Comparison of ENCODE assay signal across 19 cellular contexts in genomic region chr7:44772867-44773266, GRCh38. TPM values are rescaled to one million over a fixed set of nuclear protein-coding genes. Genes with fewer than 3 reads are reported as not detected.
DNase-seq lines count a peak whose midpoint lies in the region; ATAC-seq and TF ChIP-seq lines count a peak whose summit lies in the region.
"Had no signal": no experiment of that assay in that cellular context is flagged by ENCODE, and none has a peak within 500 bp of the region (broad histone marks: within the 10 kb centered on the region; RNA-seq: fewer than 3 reads in every experiment).

No MANE protein-coding gene starts in this region.

- H4K5ac ChIP-seq in H9 (ENCODE audit: insufficient read length, low read depth, low read length), result no peak overlapping the region
- no peak overlapping the region for H4K5ac ChIP-seq in mesendoderm (ENCODE audit: low read length)

- H3K27ac Mint-ChIP-seq in H9 (no peak overlapping the region), WTC11 (no peak overlapping the region)
- H3K27ac Mint-ChIP-seq: activated T-cell treated with anti-CD3 and anti-CD28 coated beads, Interleukin-2, amount 50 U/mL, for 24 hours had no signal

- H2BK5ac ChIP-seq in H9 (ENCODE audit: insufficient read length, low read length) (no peak overlapping the region), mesendoderm (ENCODE audit: low read length) (no peak overlapping the region)

- no peak overlapping the region for H3K4ac ChIP-seq in H9 (ENCODE audit: low read depth, low read length)
- no peak overlapping the region for H3K4ac ChIP-seq in mesendoderm (ENCODE audit: low read depth, low read length)

- H3K36me3 ChIP-seq in mesendoderm (ENCODE audit: control insufficient read depth, insufficient read depth, low read length) (no peaks in the 10 kb centered on the region), psoas muscle (ENCODE audit: insufficient read depth in 1 of 2, low read depth in 1 of 2) (no peaks in the 10 kb centered on the region)
- H3K36me3 ChIP-seq: MG63 had no signal

- H3K36me3 Mint-ChIP-seq in H9 (ENCODE audit: insufficient read depth in 1 of 3, low read depth in 3 of 3) (peaks cover under 1 to 15% (median 14%) of the 10 kb centered on the region in 3 experiments; a peak in 6 of 7 replicates), WTC11 (peaks cover 4% of the 10 kb centered on the region)

- H2BK15ac ChIP-seq in H9 (ENCODE audit: low read depth, low read length), result no peak overlapping the region
- no peak overlapping the region for H2BK15ac ChIP-seq in mesendoderm (replicated peaks; ENCODE audit: low read depth)

- peaks cover 8% of the 10 kb centered on the region for H3K27me3 Mint-ChIP-seq in H9 (ENCODE audit: low read depth)
- H3K27me3 Mint-ChIP-seq in WTC11 (ENCODE audit: low read depth), result no peaks in the 10 kb centered on the region
- H3K27me3 Mint-ChIP-seq: activated T-cell treated with anti-CD3 and anti-CD28 coated beads, Interleukin-2, amount 50 U/mL, for 24 hours had no signal

- no CpG with 5 or more reads among the region's 10 CpGs for WGBS in H9 (ENCODE audit: extremely low coverage, insufficient read length, low lambda C conversion rate)
- no CpG with 5 or more reads among the region's 10 CpGs for WGBS in mesendoderm (ENCODE audit: extremely low coverage, insufficient coverage, low lambda C conversion rate)
- 60 to 78% (median 67%) methylated on average over 10 of the region's 10 CpGs for WGBS in psoas muscle, 3 donors

- H3K4me3 ChIP-seq in mesendoderm (ENCODE audit: low read length) (no peak overlapping the region), psoas muscle (no peak overlapping the region)
- H3K4me3 ChIP-seq: MG63, PC-9 had no signal

- H4K8ac ChIP-seq in H9 (replicated peaks; ENCODE audit: insufficient read length, low read depth, low read length), result no peak overlapping the region
- H4K8ac ChIP-seq in mesendoderm (ENCODE audit: low read depth, low read length), result no peak overlapping the region

- H3K79me1 ChIP-seq in H9 (ENCODE audit: insufficient read depth, low read depth, low read length, poor library complexity, severe bottlenecking) (no peaks in the 10 kb centered on the region), mesendoderm (ENCODE audit: low read length) (no peaks in the 10 kb centered on the region)

- no peaks in the 10 kb centered on the region for H3K23me2 ChIP-seq in H9 (ENCODE audit: insufficient read length, low read depth, low read length, poor library complexity, severe bottlenecking)

- intact Hi-C loops in psoas muscle (cut with DNase I), result no loop called here

- H3K4me3 Mint-ChIP-seq in H9 (no peak overlapping the region), WTC11 (no peak overlapping the region)
- H3K4me3 Mint-ChIP-seq: activated T-cell treated with anti-CD3 and anti-CD28 coated beads, Interleukin-2, amount 50 U/mL, for 24 hours had no signal

- no peak overlapping the region for H3K4me2 ChIP-seq in H9 (ENCODE audit: insufficient read depth, insufficient read length, low read length)
- no peak overlapping the region for H3K4me2 ChIP-seq in mesendoderm (ENCODE audit: low read length)
- H3K4me2 ChIP-seq: PC-9 had no signal

- H3K14ac ChIP-seq in H9 (ENCODE audit: insufficient read depth, low read length), result no peak overlapping the region

- H3K56ac ChIP-seq in H9 (ENCODE audit: insufficient read length, low read depth, low read length), result no peak overlapping the region
- no peak overlapping the region for H3K56ac ChIP-seq in mesendoderm (ENCODE audit: low read length)

- no peak overlapping the region for H2BK20ac ChIP-seq in H9 (ENCODE audit: low read depth, low read length, poor library complexity, severe bottlenecking)

- H3K18ac ChIP-seq in H9 (ENCODE audit: insufficient read length, low read depth, low read length) (no peak overlapping the region), mesendoderm (ENCODE audit: low read length) (no peak overlapping the region)

- no peaks in the 10 kb centered on the region for H4K20me1 ChIP-seq in H9 (ENCODE audit: control insufficient read depth, insufficient read depth, insufficient read length)

- H3K23ac ChIP-seq in H9 (ENCODE audit: insufficient read length, low read depth, low read length), result no peak overlapping the region
- no peak overlapping the region for H3K23ac ChIP-seq in mesendoderm (ENCODE audit: low read length)

- H2BK12ac ChIP-seq in H9 (ENCODE audit: insufficient read length, low read depth, low read length), result no peak overlapping the region

- H3K9me3 ChIP-seq in H9 (ENCODE audit: control insufficient read depth, low read depth, low read length), result no peaks in the 10 kb centered on the region
- H3K9me3 ChIP-seq in psoas muscle, result no peaks in the 10 kb centered on the region
- H3K9me3 ChIP-seq: MG63, neutrophil had no signal

- H3K4me1 ChIP-seq in H9 (ENCODE audit: insufficient read depth, low read length) (no peaks in the 10 kb centered on the region), mesendoderm (ENCODE audit: control insufficient read depth, low read depth, low read length) (no peaks in the 10 kb centered on the region), psoas muscle (peaks cover 30% of the 10 kb centered on the region)

- H3K9ac ChIP-seq in H9 (ENCODE audit: extremely low read depth, insufficient read length, low read length), result no peak overlapping the region
- H3K9ac ChIP-seq in mesendoderm (ENCODE audit: low read length), result no peak overlapping the region

- DNase-seq in NCI-H526 (lab: John Stamatoyannopoulos, UW) (peak; percentile 29 to 41), NCI-H526 treated with DMSO at 0.1 percent for 48 hours (lab: John Stamatoyannopoulos, UW) (no peak), H9 (peak; percentile 56), WTC11 (ENCODE audit: low spot score) (no peak), mesendoderm (peak; percentile 59), GOT3 (lab: John Stamatoyannopoulos, UW) (no peak), psoas muscle (no peak)
- DNase-seq: activated CD4-positive, CD25-positive, alpha-beta regulatory T cell treated with anti-CD3 and anti-CD28 coated beads, Interleukin-2, amount 50 U/mL, for 72 hours; activated T-cell treated with anti-CD3 and anti-CD28 coated beads, Interleukin-2, amount 50 U/mL, for 24 hours; cerebellar nuclear complex; DND-41; head of caudate nucleus; mesenchymal stem cell; MG63; NCI-H2171; SHP77 treated with DMSO at 0.1 percent for 48 hours had no signal

- no peak overlapping the region for H3K27ac ChIP-seq in H9 (ENCODE audit: insufficient read length, low read depth, low read length)
- no peak overlapping the region for H3K27ac ChIP-seq in mesendoderm (ENCODE audit: low read depth, low read length)
- no peak overlapping the region for H3K27ac ChIP-seq in psoas muscle
- H3K27ac ChIP-seq: neutrophil, PC-9 had no signal

- H3K27me3 ChIP-seq in H9 (ENCODE audit: insufficient read depth, low read length), result no peaks in the 10 kb centered on the region
- H3K27me3 ChIP-seq in mesendoderm (ENCODE audit: insufficient read depth, low read length, poor library complexity), result no peaks in the 10 kb centered on the region
- H3K27me3 ChIP-seq in psoas muscle (ENCODE audit: insufficient read depth in 3 of 3, low read length in 2 of 3), result no peaks in the 10 kb centered on the region
- H3K27me3 ChIP-seq: MG63 had no signal

- ATAC-seq in WTC11, result peak; percentile 65
- no peak for ATAC-seq in psoas muscle
- no peak for ATAC-seq in GM21515 (IDR thresholded peaks at IDR 0.05; ENCODE audit: unreplicated experiment)

- H2AFZ ChIP-seq in H9 (ENCODE audit: low read length), result no peak overlapping the region
- H2AFZ ChIP-seq: PC-9 had no signal

- peak; percentile 48; the same call in 2 of the 3 replicates for TF ChIP-seq CTCF in H9 (conservative IDR thresholded peaks at IDR 0.05)
- no peak for TF ChIP-seq CTCF in WTC11 (IDR thresholded peaks at IDR 0.05)
- no peak for TF ChIP-seq CTCF in psoas muscle (IDR thresholded peaks at IDR 0.05)

- POLR2A ChIA-PET in WTC11 (lab: Charles Lee), result interaction anchor here (0.6 to 1.0 kb wide), 3 partner anchors 32 to 71 kb away, joined by 3 to 5 read pairs (median 3); no protein-coding TSS in a partner anchor

- CTCF ChIA-PET in WTC11 (lab: Charles Lee), result interaction anchor here (0.9 to 1.1 kb wide), 2 partner anchors 11 to 86 kb away, joined by 3 read pairs; no protein-coding TSS in a partner anchor

- H2AK5ac ChIP-seq in H9 (ENCODE audit: insufficient read length, low read length), result no peak overlapping the region
- no peak overlapping the region for H2AK5ac ChIP-seq in mesendoderm (ENCODE audit: low read length)

- peaks cover 0 to 4% of the 10 kb centered on the region in 2 experiments; a peak in 1 of 5 replicates for H3K9me3 Mint-ChIP-seq in H9
- no peaks in the 10 kb centered on the region for H3K9me3 Mint-ChIP-seq in WTC11
- H3K9me3 Mint-ChIP-seq: activated T-cell treated with anti-CD3 and anti-CD28 coated beads, Interleukin-2, amount 50 U/mL, for 24 hours had no signal

- H3T11ph ChIP-seq in H9 (ENCODE audit: low read length), result no peak overlapping the region

- H4K91ac ChIP-seq in H9 (ENCODE audit: insufficient read length, low read depth, low read length), result no peak overlapping the region

- no peaks in the 10 kb centered on the region for H3K79me2 ChIP-seq in H9 (ENCODE audit: insufficient read depth, low read length)
- no peaks in the 10 kb centered on the region for H3K79me2 ChIP-seq in mesendoderm (ENCODE audit: control insufficient read depth, insufficient read depth, low read length)

- no peak overlapping the region for H2BK120ac ChIP-seq in H9 (ENCODE audit: low read depth, low read length, poor library complexity, severe bottlenecking)
- H2BK120ac ChIP-seq in mesendoderm (ENCODE audit: low read depth, low read length), result no peak overlapping the region

- H3K4me1 Mint-ChIP-seq in H9, result peaks cover 11 to 12% of the 10 kb centered on the region in 2 experiments
- H3K4me1 Mint-ChIP-seq in WTC11, result peaks cover 18% of the 10 kb centered on the region

RNA-seq across cellular contexts. Expression of gene PPIA, which starts 23.6 kb away (rescaled TPM):
- total RNA-seq in H9 (2021), result 2,409 and 2,440 TPM in 2 replicates
- total RNA-seq in WTC11 (2021), result 2,465 to 2,581 TPM (median 2,516 TPM) in 3 replicates
- polyA plus RNA-seq in mesendoderm (2013, experiment 1 of 2), result 3,157 TPM
- 3,156 TPM for polyA plus RNA-seq in mesendoderm (2013, experiment 2 of 2)
- total RNA-seq in psoas muscle, result 100 to 1,000 TPM; 251 to 725 (median 513) TPM
- polyA plus RNA-seq in psoas muscle, result 1,000 to 10,000 TPM; 1,071 to 3,448 (median 1,168) TPM

RNA-seq across cellular contexts. Expression of gene ZMIZ2, which starts 24.2 kb away (rescaled TPM):
- 71.8 and 72.9 TPM in 2 replicates for total RNA-seq in H9 (2021)
- 97.0 to 102 TPM (median 99.1 TPM) in 3 replicates for total RNA-seq in WTC11 (2021)
- 33.4 TPM for polyA plus RNA-seq in mesendoderm (2013, experiment 1 of 2)
- polyA plus RNA-seq in mesendoderm (2013, experiment 2 of 2), result 34.8 TPM
- 10 to 100 TPM; 25.0 to 32.9 (median 28.6) TPM for total RNA-seq in psoas muscle
- polyA plus RNA-seq in psoas muscle, result 10 to 100 TPM; 11.7 to 16.0 (median 15.3) TPM

Comparison
In these comparisons a context has a peak if more than half of its experiments do, and no peak if none do; other contexts are left out.
1. DNase-seq: peak in NCI-H526 (2 of 2), H9 (single experiment) and mesendoderm (single experiment); none in NCI-H526 treated with DMSO at 0.1 percent for 48 hours (single experiment), WTC11 (single experiment), GOT3 (single experiment) and psoas muscle (0 of 2).